9 cellular contexts compared by ENCODE assay signal in the genomic region with DNA sequence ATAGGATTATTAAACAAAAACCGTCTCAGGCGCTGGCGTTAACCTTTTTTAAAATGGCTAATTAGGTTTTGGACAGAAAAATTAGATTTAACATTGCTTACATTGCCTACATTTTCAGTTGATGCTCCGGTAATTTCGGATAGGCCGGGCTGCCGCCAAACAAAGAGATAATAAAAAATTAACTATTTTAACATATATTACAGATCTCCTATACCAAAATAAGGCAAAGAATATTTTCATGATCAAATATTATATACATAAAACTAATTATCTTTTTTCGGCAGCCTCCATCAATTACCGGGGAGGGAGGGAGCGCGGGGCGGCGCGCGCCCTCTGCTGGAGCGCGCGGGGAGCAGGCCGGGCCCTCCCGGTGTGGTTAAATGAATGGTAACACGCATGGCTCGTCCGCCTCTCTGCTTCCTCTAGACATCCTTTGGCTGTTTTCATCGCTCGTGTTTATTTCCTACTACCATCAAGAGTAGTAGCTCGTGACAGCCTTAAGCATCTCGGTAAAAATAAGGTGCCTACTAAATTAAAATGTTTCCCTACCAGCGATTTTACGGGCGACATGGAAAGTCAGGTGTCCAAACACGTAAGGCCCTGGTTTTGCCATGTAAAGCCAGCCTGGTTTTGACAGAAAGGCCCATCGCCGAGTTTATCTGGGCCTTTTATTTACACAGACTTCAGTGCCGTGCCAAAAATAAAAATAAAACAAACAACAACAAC. TPM values are rescaled to one million over a fixed set of nuclear protein-coding genes. Genes with fewer than 3 reads are reported as not detected.
DNase-seq lines count a peak whose midpoint lies in the region; ATAC-seq, FAIRE-seq and TF ChIP-seq lines count a peak whose summit lies in the region.
"Had no signal": no experiment of that assay in that cellular context is flagged by ENCODE, and none has a peak within 500 bp of the region (broad histone marks: within the 10 kb centered on the region; RNA-seq: fewer than 3 reads in every experiment).

No MANE protein-coding gene starts in this region.

- H4K5ac ChIP-seq in H1 (ENCODE audit: insufficient read length, low read depth, low read length) = no peak overlapping the region

- H4K20me1 ChIP-seq in HCT116 (ENCODE audit: insufficient read depth) = no peaks in the 10 kb centered on the region
- H4K20me1 ChIP-seq in H1 (replicated peaks in 1 of 2; ENCODE audit: control insufficient read depth in 1 of 2, insufficient read depth in 2 of 2, low read length in 2 of 2) = peaks cover 12 to 18% of the 10 kb centered on the region in 2 experiments

- H3K79me2 ChIP-seq in HCT116 (ENCODE audit: insufficient read depth, low read length) (no peaks in the 10 kb centered on the region), H1 (ENCODE audit: control insufficient read depth in 1 of 2, insufficient read depth in 2 of 2, low read length in 2 of 2) (no peaks in the 10 kb centered on the region)

- no peak overlapping the region for H2BK120ac ChIP-seq in H1 (replicated peaks; ENCODE audit: low read depth, low read length)

- H3K4me1 ChIP-seq in HCT116 (ENCODE audit: control insufficient read depth in 1 of 2, insufficient read depth in 2 of 2, low read length in 2 of 2) (no peaks in the 10 kb centered on the region), H1 (replicated peaks in 1 of 4; ENCODE audit: control insufficient read depth in 3 of 4, insufficient read depth in 4 of 4, low read length in 3 of 4) (peaks cover 0 to 24% (median 15%) of the 10 kb centered on the region in 4 experiments; a peak in 6 of 7 replicates), muscle layer of duodenum (ENCODE audit: control insufficient read depth in 1 of 2, insufficient read depth in 2 of 2, low read length in 2 of 2) (peaks cover 0 to 23% of the 10 kb centered on the region in 2 donors)

- no peaks in the 10 kb centered on the region for H3K79me1 ChIP-seq in H1 (ENCODE audit: low read depth, low read length)

- peak; percentile 96 for ATAC-seq in HCT116
- no peak for ATAC-seq in left lobe of liver

- no peak overlapping the region for H3K4me3 ChIP-seq in HCT116 (replicated peaks in 1 of 2; ENCODE audit: low read depth in 1 of 2, low read length in 2 of 2)
- peak overlapping the region in 2 of 4 experiments; percentile 33 to 63; a peak in 4 of 8 replicates for H3K4me3 ChIP-seq in H1 (ENCODE audit: extremely low read depth in 1 of 4, insufficient read depth in 2 of 4, low read depth in 3 of 4, low read length in 4 of 4)
- H3K4me3 ChIP-seq in muscle layer of duodenum (ENCODE audit: low read depth in 1 of 2, low read length in 2 of 2) = peak overlapping the region; percentile 47 to 72

- no peak for TF ChIP-seq EP300 in H1 (IDR thresholded peaks at IDR 0.05; ENCODE audit: borderline replicate concordance in 1 of 2, low read depth in 2 of 2, low read length in 2 of 2)

- no peak overlapping the region for H2BK12ac ChIP-seq in H1 (ENCODE audit: low read depth, low read length)

- RAD21 ChIA-PET in HCT116 (lab: Charles Lee; ENCODE audit: low non-redundant PET in 1 of 2, low total read pairs in 2 of 2, uncharacterized antibody in 2 of 2, unreplicated experiment in 2 of 2) = no interaction called here

- CTCF ChIA-PET in HCT116 (lab: Charles Lee) = interaction anchor here (0.6 kb wide), 1 partner anchor 625 kb away, joined by 3 read pairs; no protein-coding TSS in a partner anchor
- CTCF ChIA-PET in H1 (lab: Charles Lee; ENCODE audit: partially characterized antibody) = interaction anchor here (0.7 to 7.6 kb wide), 9 partner anchors 9 to 191 kb away, joined by 3 to 58 read pairs (median 4); no protein-coding TSS in a partner anchor

- DNase-seq in GM03348 (ENCODE audit: low spot score) (peak; percentile 90), HCT116 (ENCODE audit: low read depth, low spot score) (no peak), NCI-H187 treated with DMSO at 0.1 percent for 48 hours (lab: John Stamatoyannopoulos, UW) (peak; percentile 19), H1 (ENCODE audit: low read depth in 1 of 2, low spot score in 2 of 2) (peak in 1 of 2 experiments; percentile 67), stromal cell of bone marrow (ENCODE audit: low read depth) (peak; percentile 6), left lobe of liver (ENCODE audit: low spot score) (no peak)
- peak; percentile 43 to 44 for DNase-seq in activated CD4-positive, alpha-beta T cell treated with anti-CD3 and anti-CD28 coated beads, Interleukin-2, amount 50 U/mL, for 4 hours

- H3K4me2 ChIP-seq in HCT116 (ENCODE audit: low read length) (no peak overlapping the region), H1 (ENCODE audit: insufficient read depth in 1 of 2, low read depth in 2 of 2, low read length in 2 of 2) (peak overlapping the region; percentile 75 to 85)

- H3K18ac ChIP-seq in H1 (ENCODE audit: extremely low read depth, low read length) = no peak overlapping the region

- no TSS peak for BruUV-seq in HCT116 (replicated peaks; lab: Mats Ljungman, UMichigan)

- H2BK15ac ChIP-seq in H1 (ENCODE audit: low read length) = no peak overlapping the region

- intact Hi-C loops in HCT116 (cut with micrococcal nuclease) = loop anchor here (1.0 kb wide), 1 partner anchor 189 kb away; no protein-coding TSS in a partner anchor

- POLR2A ChIA-PET in HCT116 (lab: Charles Lee) (no interaction called here), H1 (lab: Charles Lee; ENCODE audit: partially characterized antibody) (no interaction called here)

- H3K9me3 ChIP-seq in HCT116 (ENCODE audit: control insufficient read depth in 1 of 2, insufficient read depth in 1 of 2, low read depth in 1 of 2, low read length in 2 of 2) = no peaks in the 10 kb centered on the region
- no peaks in the 10 kb centered on the region for H3K9me3 ChIP-seq in H1 (ENCODE audit: insufficient read depth in 2 of 2, low read depth in 1 of 2, low read length in 1 of 2)
- H3K9me3 ChIP-seq in muscle layer of duodenum (ENCODE audit: control insufficient read depth in 1 of 2, low read length in 2 of 2) = no peaks in the 10 kb centered on the region

- TF ChIP-seq POLR2A in HCT116 (IDR thresholded peaks at IDR 0.05; ENCODE audit: borderline replicate concordance, extremely low read depth, insufficient read depth, insufficient read length) (no peak), H1 (IDR thresholded peaks at IDR 0.05; ENCODE audit: control extremely low read depth in 1 of 2, low read depth in 2 of 2, low read length in 2 of 2) (no peak)

- H4K91ac ChIP-seq in H1 (replicated peaks; ENCODE audit: insufficient read length, low read length) = no peak overlapping the region

- 17% methylated on average over 34 of the region's 34 CpGs; no CpG with 5 or more reads in 1 of the 2 experiments for WGBS in H1 (ENCODE audit: extremely low coverage in 1 of 2, insufficient coverage in 1 of 2, insufficient read length in 1 of 2, insufficient replicate concordance in 2 of 2, low coverage in 1 of 2, low lambda C conversion rate in 2 of 2, missing lambda C conversion rate in 1 of 2), 2 experiments

- H4K8ac ChIP-seq in H1 (ENCODE audit: extremely low read depth, insufficient read depth, low read length) = no peak overlapping the region

- H3K27me3 ChIP-seq in HCT116 (ENCODE audit: insufficient read depth, low read length) (no peaks in the 10 kb centered on the region), H1 (replicated peaks in 1 of 4; ENCODE audit: control insufficient read depth in 3 of 4, extremely low read depth in 1 of 4, insufficient read depth in 3 of 4, low read length in 3 of 4) (peaks cover 50 to 69% (median 68%) of the 10 kb centered on the region in 4 experiments), muscle layer of duodenum (ENCODE audit: low read depth, low read length) (peaks cover 35% of the 10 kb centered on the region)

- H3K4ac ChIP-seq in H1 (replicated peaks; ENCODE audit: insufficient read length, low read depth, low read length) = no peak overlapping the region

- peak; percentile 62 for TF ChIP-seq RAD21 in HCT116 (IDR thresholded peaks at IDR 0.05; ENCODE audit: low read depth)
- TF ChIP-seq RAD21 in H1 (IDR thresholded peaks at IDR 0.05 in 1 of 2, conservative IDR thresholded peaks at IDR 0.05 in 1 of 2; ENCODE audit: low read depth in 2 of 2, low read length in 2 of 2) = peak; percentile 66 to 78

- H3K27ac ChIP-seq in HCT116 (ENCODE audit: low read depth, low read length) (no peak overlapping the region), H1 (ENCODE audit: low read depth, low read length) (no peak overlapping the region), muscle layer of duodenum (ENCODE audit: low read length) (no peak overlapping the region)

- TF ChIP-seq CTCF in HCT116 (IDR thresholded peaks at IDR 0.05 in 2 of 3, conservative IDR thresholded peaks at IDR 0.05 in 1 of 3; ENCODE audit: borderline replicate concordance in 1 of 3, insufficient read depth in 1 of 3, low read depth in 2 of 3, low read length in 2 of 3) = peak; percentile 71 to 96 (median 85)
- peak in 2 of 3 experiments; percentile 67 to 75; a peak in 3 of 4 replicates for TF ChIP-seq CTCF in H1 (IDR thresholded peaks at IDR 0.05; ENCODE audit: control extremely low read depth in 1 of 3, insufficient read depth in 1 of 3, low read depth in 1 of 3, low read length in 3 of 3)

- H3K14ac ChIP-seq in H1 (ENCODE audit: insufficient read length) = no peak overlapping the region

- no peak overlapping the region for H3K9ac ChIP-seq in HCT116 (ENCODE audit: low read length)
- no peak overlapping the region for H3K9ac ChIP-seq in H1 (replicated peaks in 1 of 4; ENCODE audit: extremely low read depth in 1 of 4, low read depth in 3 of 4, low read length in 3 of 4)

- H2AFZ ChIP-seq in HCT116 (ENCODE audit: low read depth, low read length, poor library complexity, severe bottlenecking) (peak overlapping the region; percentile 95), H1 (ENCODE audit: low read length) (no peak overlapping the region)

- H3K9me2 ChIP-seq in HCT116 (ENCODE audit: insufficient read depth) = no peaks in the 10 kb centered on the region

- H3K23me2 ChIP-seq in H1 (ENCODE audit: low read depth, low read length) = peaks cover 5% of the 10 kb centered on the region; the same call in 1 of the 2 replicates

- FAIRE-seq in H1 (lab: Jason Lieb, UNC) = no peak
- FAIRE-seq: colon had no signal

- no peaks in the 10 kb centered on the region for H3K36me3 ChIP-seq in HCT116 (ENCODE audit: control insufficient read depth in 1 of 2, insufficient read depth in 2 of 2, low read length in 2 of 2)
- H3K36me3 ChIP-seq in H1 (ENCODE audit: control insufficient read depth in 2 of 4, insufficient read depth in 4 of 4, low read length in 3 of 4) = no peaks in the 10 kb centered on the region; a peak in 1 of 8 replicates
- no peaks in the 10 kb centered on the region for H3K36me3 ChIP-seq in muscle layer of duodenum (ENCODE audit: control insufficient read depth in 1 of 2, insufficient read depth in 2 of 2, low read length in 2 of 2)

- H3K23ac ChIP-seq in H1 (ENCODE audit: insufficient read length) = no peak overlapping the region

- H3K56ac ChIP-seq in H1 (replicated peaks; ENCODE audit: insufficient read length, low read depth, low read length) = no peak overlapping the region

- H2BK5ac ChIP-seq in H1 (ENCODE audit: low read depth, low read length) = no peak overlapping the region

- no peak overlapping the region for H2BK20ac ChIP-seq in H1 (ENCODE audit: low read length)

- H2AK5ac ChIP-seq in H1 (ENCODE audit: low read depth, low read length) = no peak overlapping the region

RNA-seq across cellular contexts. Expression of gene TMEM33, which starts 52.4 kb away (rescaled TPM):
- total RNA-seq in HCT116 (2021; ENCODE audit: unreplicated experiment) (82.4 TPM), left lobe of liver (49.3 TPM)
- polyA plus RNA-seq in HCT116 (2012) = 26.9 and 33.4 TPM in 2 replicates
- total RNA-seq in H1 (2021; fragmentation: NEBNext Ultra II Directional; extraction: Animal tissue kit (Norgen Biotek cat#: 25700)) = 86.7 and 94.4 TPM in 2 replicates
- 72.5 and 86.6 TPM in 2 replicates for polyA plus RNA-seq in H1 (2011; rRNA removed)
- 51.6 TPM for polyA plus RNA-seq in H1 (2011; cell fraction: cytosol; rRNA removed)
- polyA plus RNA-seq in H1 (2011; cell fraction: nucleus; rRNA removed) = 54.2 TPM
- polyA plus RNA-seq in H1 (2012, experiment 1 of 2) = 32.0 to 50.1 TPM (median 41.5 TPM) in 4 replicates
- 13.5 TPM for polyA plus RNA-seq in H1 (2012, experiment 2 of 2)
- 88.9 TPM for polyA plus RNA-seq in H1 (2013, experiment 1 of 2)
- 111 TPM for polyA plus RNA-seq in H1 (2013, experiment 2 of 2)
- polyA minus RNA-seq in H1 (2011; rRNA and poly(A)+ RNA removed) = 250 and 322 TPM in 2 replicates
- polyA minus RNA-seq in H1 (2011; cell fraction: cytosol; rRNA and poly(A)+ RNA removed) = 84.2 TPM
- 100 TPM for polyA minus RNA-seq in H1 (2011; cell fraction: nucleus; rRNA and poly(A)+ RNA removed)

Comparison
In these comparisons a context has a peak if more than half of its experiments do, and no peak if none do; other contexts are left out.
1. DNase-seq: peak in GM03348 (single experiment), NCI-H187 treated with DMSO at 0.1 percent for 48 hours (single experiment), activated CD4-positive, alpha-beta T cell treated with anti-CD3 and anti-CD28 coated beads, Interleukin-2, amount 50 U/mL, for 4 hours (2 of 2) and stromal cell of bone marrow (single experiment); none in HCT116 (single experiment) and left lobe of liver (single experiment).
2. H3K4me3 ChIP-seq: peak in muscle layer of duodenum (2 of 2); none in HCT116 (0 of 2).